16 cellular contexts compared by ENCODE assay signal in genomic region chrX:130726661-130727060, GRCh38.
DNase-seq lines count a peak whose midpoint lies in the region; ATAC-seq and TF ChIP-seq lines count a peak whose summit lies in the region.
"Had no signal": no experiment of that assay in that cellular context is flagged by ENCODE, and none has a peak within 500 bp of the region (broad histone marks: within the 10 kb centered on the region; RNA-seq: fewer than 3 reads in every experiment).

No MANE protein-coding gene starts in this region.

- H3K4me1 Mint-ChIP-seq in HFFc6 (ENCODE audit: low read depth) = peaks cover 45% of the 10 kb centered on the region
- peaks cover 4% of the 10 kb centered on the region for H3K4me1 Mint-ChIP-seq in progenitor cell of endocrine pancreas (ENCODE audit: low read depth)
- no peaks in the 10 kb centered on the region for H3K4me1 Mint-ChIP-seq in stimulated activated naive CD8-positive, alpha-beta T cell treated with anti-CD3 and anti-CD28 coated beads, Interleukin-15, amount 100 ng/mL, for 72 hours
- H3K4me1 Mint-ChIP-seq: stimulated activated effector memory CD8-positive, alpha-beta T cell treated with anti-CD3 and anti-CD28 coated beads, Interleukin-12 subunit alpha, Interleukin-12 subunit beta, amount 100 ng/mL, for 72 hours; T-cell had no signal

- H3K4me1 ChIP-seq in fibroblast of lung (ENCODE audit: control insufficient read depth, extremely low read depth, insufficient read depth, low read length) = no peaks in the 10 kb centered on the region
- H3K4me1 ChIP-seq: adrenal gland, heart left ventricle had no signal

- H3K4me3 Mint-ChIP-seq in HFFc6 = peak overlapping the region; percentile 44
- no peak overlapping the region for H3K4me3 Mint-ChIP-seq in progenitor cell of endocrine pancreas (ENCODE audit: low read depth)
- H3K4me3 Mint-ChIP-seq in stimulated activated naive CD8-positive, alpha-beta T cell treated with anti-CD3 and anti-CD28 coated beads, Interleukin-15, amount 100 ng/mL, for 72 hours = no peak overlapping the region
- H3K4me3 Mint-ChIP-seq: stimulated activated effector memory CD8-positive, alpha-beta T cell treated with anti-CD3 and anti-CD28 coated beads, Interleukin-12 subunit alpha, Interleukin-12 subunit beta, amount 100 ng/mL, for 72 hours; T-cell had no signal

- no peak overlapping the region for H3K4me3 ChIP-seq in fibroblast of lung (replicated peaks in 1 of 4; ENCODE audit: control extremely low read depth in 1 of 4, insufficient read depth in 1 of 4, low read depth in 3 of 4, low read length in 4 of 4)
- H3K4me3 ChIP-seq: adrenal gland, heart left ventricle had no signal

- H3K9me3 Mint-ChIP-seq in HFFc6 (peaks cover 13% of the 10 kb centered on the region; the same call in 1 of the 2 replicates), progenitor cell of endocrine pancreas (ENCODE audit: low read depth) (peaks cover 11% of the 10 kb centered on the region)
- peaks cover 0 to 17% of the 10 kb centered on the region in 2 donors for H3K9me3 Mint-ChIP-seq in stimulated activated naive CD8-positive, alpha-beta T cell treated with anti-CD3 and anti-CD28 coated beads, Interleukin-15, amount 100 ng/mL, for 72 hours
- H3K9me3 Mint-ChIP-seq: stimulated activated effector memory CD8-positive, alpha-beta T cell treated with anti-CD3 and anti-CD28 coated beads, Interleukin-12 subunit alpha, Interleukin-12 subunit beta, amount 100 ng/mL, for 72 hours had no signal

- no peak for TF ChIP-seq CTCF in HFFc6 (IDR thresholded peaks at IDR 0.05)
- TF ChIP-seq CTCF in fibroblast of lung (conservative IDR thresholded peaks at IDR 0.05 in 1 of 2, IDR thresholded peaks at IDR 0.05 in 1 of 2; ENCODE audit: low read depth in 1 of 2, low read length in 2 of 2) = no peak
- TF ChIP-seq CTCF in progenitor cell of endocrine pancreas (IDR thresholded peaks at IDR 0.05; ENCODE audit: unreplicated experiment) = no peak

- H3K79me2 ChIP-seq in fibroblast of lung (ENCODE audit: control insufficient read depth, insufficient read depth, low read length) = no peaks in the 10 kb centered on the region

- H3K4me2 ChIP-seq in fibroblast of lung (ENCODE audit: extremely low read depth, insufficient read depth, low read length) = no peak overlapping the region

- H3K36me3 ChIP-seq in fibroblast of lung (ENCODE audit: control insufficient read depth, insufficient read depth, low read length) = no peaks in the 10 kb centered on the region
- H3K36me3 ChIP-seq: adrenal gland, heart left ventricle had no signal

- no peaks in the 10 kb centered on the region for H3K27me3 ChIP-seq in fibroblast of lung (ENCODE audit: control insufficient read depth, insufficient read depth, low read length)
- H3K27me3 ChIP-seq: adrenal gland, heart left ventricle had no signal

- H4K20me1 ChIP-seq in fibroblast of lung (ENCODE audit: control insufficient read depth, extremely low read depth, insufficient read depth, low read length) = no peaks in the 10 kb centered on the region

- DNase-seq in HFFc6 (peak; percentile 67), RPMI7951 (ENCODE audit: low read depth) (peak; percentile 59), fibroblast of lung (ENCODE audit: low read depth in 2 of 2) (peak; percentile 33 to 72), progenitor cell of endocrine pancreas (ENCODE audit: low spot score, unreplicated experiment) (no peak), NCI-H1436 treated with DMSO at 0.1 percent for 48 hours (lab: John Stamatoyannopoulos, UW) (no peak), globus pallidus (ENCODE audit: low spot score) (no peak)
- no peak for DNase-seq in stimulated activated naive CD8-positive, alpha-beta T cell treated with anti-CD3 and anti-CD28 coated beads, Interleukin-15, amount 100 ng/mL, for 72 hours
- DNase-seq: heart left ventricle; stimulated activated CD4-positive, alpha-beta T cell treated with anti-CD3 and anti-CD28 coated beads, Interleukin-4, amount 100 ng/mL, for 1 hour; T-cell had no signal

- no peak overlapping the region for H3K9ac ChIP-seq in fibroblast of lung (ENCODE audit: insufficient read depth, low read length)

- no peaks in the 10 kb centered on the region for H3K9me3 ChIP-seq in fibroblast of lung (ENCODE audit: control insufficient read depth, insufficient read depth, low read depth, low read length)
- H3K9me3 ChIP-seq: adrenal gland had no signal

- H3K27ac Mint-ChIP-seq in HFFc6 = peak overlapping the region; percentile 86
- H3K27ac Mint-ChIP-seq in progenitor cell of endocrine pancreas = peak overlapping the region; percentile 16
- no peak overlapping the region for H3K27ac Mint-ChIP-seq in stimulated activated naive CD8-positive, alpha-beta T cell treated with anti-CD3 and anti-CD28 coated beads, Interleukin-15, amount 100 ng/mL, for 72 hours
- H3K27ac Mint-ChIP-seq: stimulated activated effector memory CD8-positive, alpha-beta T cell treated with anti-CD3 and anti-CD28 coated beads, Interleukin-12 subunit alpha, Interleukin-12 subunit beta, amount 100 ng/mL, for 72 hours; T-cell had no signal

- H3K27ac ChIP-seq in fibroblast of lung (ENCODE audit: insufficient read depth, low read length) = no peak overlapping the region
- H3K27ac ChIP-seq: C4-2B, heart left ventricle, HL-60 had no signal

- H3K27me3 Mint-ChIP-seq in HFFc6 (ENCODE audit: insufficient read depth) (no peaks in the 10 kb centered on the region), progenitor cell of endocrine pancreas (no peaks in the 10 kb centered on the region)
- H3K27me3 Mint-ChIP-seq in stimulated activated naive CD8-positive, alpha-beta T cell treated with anti-CD3 and anti-CD28 coated beads, Interleukin-15, amount 100 ng/mL, for 72 hours = no peaks in the 10 kb centered on the region
- H3K27me3 Mint-ChIP-seq: T-cell had no signal

- no peak for ATAC-seq in GM18520 (IDR thresholded peaks at IDR 0.05; ENCODE audit: unreplicated experiment)
- ATAC-seq in stimulated activated naive CD8-positive, alpha-beta T cell treated with anti-CD3 and anti-CD28 coated beads, Interleukin-15, amount 100 ng/mL, for 72 hours = no peak
- ATAC-seq: activated CD4-positive, CD25-positive, alpha-beta regulatory T cell treated with anti-CD3 and anti-CD28 coated beads, Interleukin-2, amount 50 U/mL, for 24 hours; stimulated activated effector memory CD8-positive, alpha-beta T cell treated with anti-CD3 and anti-CD28 coated beads, Interleukin-12 subunit alpha, Interleukin-12 subunit beta, amount 100 ng/mL, for 72 hours; T-cell had no signal

- no peak overlapping the region for H2AFZ ChIP-seq in fibroblast of lung (ENCODE audit: low read length)

- H3K36me3 Mint-ChIP-seq in HFFc6 (ENCODE audit: low read depth) (peaks cover 17% of the 10 kb centered on the region; the same call in 1 of the 2 replicates), progenitor cell of endocrine pancreas (ENCODE audit: insufficient read depth) (peaks cover 4% of the 10 kb centered on the region)
- H3K36me3 Mint-ChIP-seq: stimulated activated effector memory CD8-positive, alpha-beta T cell treated with anti-CD3 and anti-CD28 coated beads, Interleukin-12 subunit alpha, Interleukin-12 subunit beta, amount 100 ng/mL, for 72 hours had no signal

Comparison
In these comparisons a context has a peak if more than half of its experiments do, and no peak if none do; other contexts are left out.
1. DNase-seq: peak in HFFc6 (single experiment), RPMI7951 (single experiment) and fibroblast of lung (2 of 2); none in progenitor cell of endocrine pancreas (single experiment), NCI-H1436 treated with DMSO at 0.1 percent for 48 hours (single experiment), globus pallidus (single experiment) and stimulated activated naive CD8-positive, alpha-beta T cell treated with anti-CD3 and anti-CD28 coated beads, Interleukin-15, amount 100 ng/mL, for 72 hours (0 of 2).
2. H3K27ac Mint-ChIP-seq: peak in HFFc6 (single experiment) and progenitor cell of endocrine pancreas (single experiment); none in stimulated activated naive CD8-positive, alpha-beta T cell treated with anti-CD3 and anti-CD28 coated beads, Interleukin-15, amount 100 ng/mL, for 72 hours (0 of 2).